Comparison of ENCODE assay signal across 21 cellular contexts in the genomic region with DNA sequence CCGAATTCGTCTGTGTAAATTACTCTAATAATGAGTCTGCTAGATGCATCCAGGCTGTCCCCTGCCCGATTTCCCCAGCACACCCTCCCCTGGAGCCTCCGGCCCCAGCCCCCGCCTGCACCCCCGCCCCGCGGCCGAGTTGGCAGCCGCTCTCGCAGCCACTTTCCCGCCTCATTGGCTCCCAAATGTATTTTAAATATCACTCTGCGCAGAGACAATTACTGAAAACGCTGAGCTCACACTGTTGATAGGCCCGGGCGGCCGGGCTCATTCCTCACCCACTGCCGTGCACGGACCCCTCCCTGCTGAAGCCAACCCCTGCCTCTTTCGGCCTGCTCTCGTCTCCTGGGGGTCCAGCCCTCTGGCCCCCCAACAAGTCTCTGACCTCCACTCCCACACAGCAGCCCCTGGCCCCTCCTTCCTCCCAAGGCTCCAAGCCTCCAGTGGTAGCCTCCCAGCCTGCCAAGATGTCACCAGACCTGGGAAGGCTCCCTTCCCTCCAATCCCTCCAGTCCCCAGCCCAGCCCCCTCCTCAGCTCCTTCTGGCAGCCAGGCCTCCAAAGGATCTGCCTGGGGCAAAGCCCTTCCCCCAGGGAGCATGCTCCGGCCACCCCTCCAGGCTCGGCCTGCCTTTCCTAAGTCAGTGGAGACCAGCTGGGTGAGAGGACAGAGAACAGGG. TPM values are rescaled to one million over a fixed set of nuclear protein-coding genes. Genes with fewer than 3 reads are reported as not detected.
DNase-seq lines count a peak whose midpoint lies in the region; ATAC-seq and TF ChIP-seq lines count a peak whose summit lies in the region.
"Had no signal": no experiment of that assay in that cellular context is flagged by ENCODE, and none has a peak within 500 bp of the region (broad histone marks: within the 10 kb centered on the region; RNA-seq: fewer than 3 reads in every experiment).

No MANE protein-coding gene starts in this region.

- ATAC-seq in WTC11, result peak; percentile 60
- ATAC-seq in GM18909 (IDR thresholded peaks at IDR 0.05; ENCODE audit: poor library complexity, unreplicated experiment), result no peak
- no peak for ATAC-seq in GM19328 (IDR thresholded peaks at IDR 0.05; ENCODE audit: unreplicated experiment)
- ATAC-seq: stimulated activated memory B cell treated with anti-CD40 and anti-IgM and Interleukin-4, amounts not matched to agents 10 μg/mL and 1 μg/mL and 100 μg/mL, for 72 hours had no signal

- CTCF ChIA-PET in WTC11 (lab: Charles Lee), result interaction anchor here (1.0 to 2.2 kb wide), 3 partner anchors 12 to 75 kb away, joined by 4 to 9 read pairs (median 5); no protein-coding TSS in a partner anchor

- no peak overlapping the region for H3K4me3 ChIP-seq in GM23248
- H3K4me3 ChIP-seq: heart right ventricle, pancreas, upper lobe of left lung had no signal

- H3K4me2 ChIP-seq in GM23248 (ENCODE audit: unreplicated experiment), result no peak overlapping the region

- POLR2A ChIA-PET in WTC11 (lab: Charles Lee), result no interaction called here

- H3K4me1 Mint-ChIP-seq in WTC11, result peaks cover 9% of the 10 kb centered on the region
- H3K4me1 Mint-ChIP-seq: activated CD4-positive, alpha-beta T cell treated with anti-CD3 and anti-CD28 coated beads, Interleukin-2, amount 10 ng/mL, durations not matched to agents 24 days and 14 days; stimulated activated memory B cell treated with anti-CD40 and anti-IgM and Interleukin-4, amounts not matched to agents 10 μg/mL and 1 μg/mL and 100 μg/mL, for 72 hours had no signal

- no peak overlapping the region for H3K27ac ChIP-seq in GM23248
- H3K27ac ChIP-seq: heart right ventricle, pancreas, upper lobe of left lung had no signal

- H3K27ac Mint-ChIP-seq in WTC11, result no peak overlapping the region
- H3K27ac Mint-ChIP-seq: activated naive CD8-positive, alpha-beta T cell; stimulated activated memory B cell treated with anti-CD40 and anti-IgM and Interleukin-4, amounts not matched to agents 10 μg/mL and 1 μg/mL and 100 μg/mL, for 72 hours; T-helper 2 cell treated with Interferon-gamma antibody and Interleukin-4, amounts not matched to agents 5 μg/mL and 100 μg/mL, for 36 hours had no signal

- H3K4me1 ChIP-seq in GM23248 (ENCODE audit: insufficient read depth), result no peaks in the 10 kb centered on the region
- H3K4me1 ChIP-seq: pancreas, upper lobe of left lung had no signal

- H3K36me3 ChIP-seq in GM23248 (ENCODE audit: low read depth), result no peaks in the 10 kb centered on the region
- H3K36me3 ChIP-seq: heart right ventricle, pancreas, upper lobe of left lung had no signal

- no peak overlapping the region for H3K4me3 Mint-ChIP-seq in WTC11
- H3K4me3 Mint-ChIP-seq: activated CD4-positive, alpha-beta T cell treated with anti-CD3 and anti-CD28 coated beads, Interleukin-2, amount 10 ng/mL, durations not matched to agents 24 days and 14 days; activated naive CD8-positive, alpha-beta T cell; stimulated activated memory B cell treated with anti-CD40 and anti-IgM and Interleukin-4, amounts not matched to agents 10 μg/mL and 1 μg/mL and 100 μg/mL, for 72 hours; T-helper 2 cell treated with Interferon-gamma antibody and Interleukin-4, amounts not matched to agents 5 μg/mL and 100 μg/mL, for 36 hours had no signal

- no peaks in the 10 kb centered on the region for H3K9me3 ChIP-seq in GM23248 (ENCODE audit: low read depth)
- H3K9me3 ChIP-seq: heart right ventricle, pancreas, upper lobe of left lung had no signal

- WGBS in GM23248 (ENCODE audit: low coverage in 1 of 2, low lambda C conversion rate in 2 of 2, missing lambda C conversion rate in 2 of 2), 2 experiments, result 16 to 20% methylated on average over 14 to 23 of the region's 23 CpGs

- H3K27me3 Mint-ChIP-seq in WTC11 (ENCODE audit: low read depth), result peaks cover 8% of the 10 kb centered on the region

- no peaks in the 10 kb centered on the region for H3K9me2 ChIP-seq in GM23248 (ENCODE audit: insufficient read depth)

- in situ Hi-C loops in GM23248 (cut with MboI), result no loop called here

- no peaks in the 10 kb centered on the region for H3K9me3 Mint-ChIP-seq in WTC11
- H3K9me3 Mint-ChIP-seq: activated CD4-positive, alpha-beta T cell treated with anti-CD3 and anti-CD28 coated beads, Interleukin-2, amount 10 ng/mL, durations not matched to agents 24 days and 14 days; stimulated activated memory B cell treated with anti-CD40 and anti-IgM and Interleukin-4, amounts not matched to agents 10 μg/mL and 1 μg/mL and 100 μg/mL, for 72 hours; T-helper 2 cell treated with Interferon-gamma antibody and Interleukin-4, amounts not matched to agents 5 μg/mL and 100 μg/mL, for 36 hours had no signal

- H4K20me1 ChIP-seq in GM23248 (ENCODE audit: insufficient read depth), result no peaks in the 10 kb centered on the region

- TF ChIP-seq CTCF in WTC11 (IDR thresholded peaks at IDR 0.05), result no peak

- H2AFZ ChIP-seq in GM23248, result no peak overlapping the region

- H3K9ac ChIP-seq in GM23248, result no peak overlapping the region

- peaks cover 44% of the 10 kb centered on the region for H3K27me3 ChIP-seq in GM23248 (replicated peaks; ENCODE audit: insufficient read depth)
- H3K27me3 ChIP-seq: pancreas, upper lobe of left lung had no signal

- DNase-seq in DMS79 (lab: John Stamatoyannopoulos, UW) (peak; percentile 19), NCI-H1436 treated with DMSO at 0.1 percent for 48 hours (lab: John Stamatoyannopoulos, UW) (peak; percentile 51), WTC11 (ENCODE audit: low spot score) (no peak), islet precursor cell (peak; percentile 76), UCSD-AML1 (lab: John Stamatoyannopoulos, UW; ENCODE audit: unreplicated experiment) (no peak), GM23248 (no peak)
- DNase-seq: activated CD4-positive, alpha-beta T cell treated with anti-CD3 and anti-CD28 coated beads, Interleukin-2, amount 10 ng/mL, durations not matched to agents 24 days and 14 days; Calu3; heart right ventricle; NCI-H1048; pancreas; SHP77 treated with DMSO at 0.1 percent for 48 hours; small intestine had no signal

- H3K79me2 ChIP-seq in GM23248 (ENCODE audit: insufficient read depth), result no peaks in the 10 kb centered on the region

- no peaks in the 10 kb centered on the region for H3F3A ChIP-seq in GM23248 (ENCODE audit: insufficient read depth)

- no peaks in the 10 kb centered on the region for H3K36me3 Mint-ChIP-seq in WTC11
- H3K36me3 Mint-ChIP-seq: activated naive CD8-positive, alpha-beta T cell; stimulated activated memory B cell treated with anti-CD40 and anti-IgM and Interleukin-4, amounts not matched to agents 10 μg/mL and 1 μg/mL and 100 μg/mL, for 72 hours had no signal

TF ChIP-seq in WTC11, 78 proteins besides CTCF, POLR2A, EP300 and RAD21 (continues in another document):
- TF ChIP-seq, protein P1, sequence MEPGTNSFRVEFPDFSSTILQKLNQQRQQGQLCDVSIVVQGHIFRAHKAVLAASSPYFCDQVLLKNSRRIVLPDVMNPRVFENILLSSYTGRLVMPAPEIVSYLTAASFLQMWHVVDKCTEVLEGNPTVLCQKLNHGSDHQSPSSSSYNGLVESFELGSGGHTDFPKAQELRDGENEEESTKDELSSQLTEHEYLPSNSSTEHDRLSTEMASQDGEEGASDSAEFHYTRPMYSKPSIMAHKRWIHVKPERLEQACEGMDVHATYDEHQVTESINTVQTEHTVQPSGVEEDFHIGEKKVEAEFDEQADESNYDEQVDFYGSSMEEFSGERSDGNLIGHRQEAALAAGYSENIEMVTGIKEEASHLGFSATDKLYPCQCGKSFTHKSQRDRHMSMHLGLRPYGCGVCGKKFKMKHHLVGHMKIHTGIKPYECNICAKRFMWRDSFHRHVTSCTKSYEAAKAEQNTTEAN (CRISPR knock-in tag; IDR thresholded peaks at IDR 0.05), result no peak
- TF ChIP-seq, protein P2, sequence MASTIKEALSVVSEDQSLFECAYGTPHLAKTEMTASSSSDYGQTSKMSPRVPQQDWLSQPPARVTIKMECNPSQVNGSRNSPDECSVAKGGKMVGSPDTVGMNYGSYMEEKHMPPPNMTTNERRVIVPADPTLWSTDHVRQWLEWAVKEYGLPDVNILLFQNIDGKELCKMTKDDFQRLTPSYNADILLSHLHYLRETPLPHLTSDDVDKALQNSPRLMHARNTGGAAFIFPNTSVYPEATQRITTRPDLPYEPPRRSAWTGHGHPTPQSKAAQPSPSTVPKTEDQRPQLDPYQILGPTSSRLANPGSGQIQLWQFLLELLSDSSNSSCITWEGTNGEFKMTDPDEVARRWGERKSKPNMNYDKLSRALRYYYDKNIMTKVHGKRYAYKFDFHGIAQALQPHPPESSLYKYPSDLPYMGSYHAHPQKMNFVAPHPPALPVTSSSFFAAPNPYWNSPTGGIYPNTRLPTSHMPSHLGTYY (CRISPR knock-in tag; IDR thresholded peaks at IDR 0.05), result no peak
- no peak for TF ChIP-seq NFE2L1 (CRISPR knock-in tag; IDR thresholded peaks at IDR 0.05)
- TF ChIP-seq, protein P3, sequence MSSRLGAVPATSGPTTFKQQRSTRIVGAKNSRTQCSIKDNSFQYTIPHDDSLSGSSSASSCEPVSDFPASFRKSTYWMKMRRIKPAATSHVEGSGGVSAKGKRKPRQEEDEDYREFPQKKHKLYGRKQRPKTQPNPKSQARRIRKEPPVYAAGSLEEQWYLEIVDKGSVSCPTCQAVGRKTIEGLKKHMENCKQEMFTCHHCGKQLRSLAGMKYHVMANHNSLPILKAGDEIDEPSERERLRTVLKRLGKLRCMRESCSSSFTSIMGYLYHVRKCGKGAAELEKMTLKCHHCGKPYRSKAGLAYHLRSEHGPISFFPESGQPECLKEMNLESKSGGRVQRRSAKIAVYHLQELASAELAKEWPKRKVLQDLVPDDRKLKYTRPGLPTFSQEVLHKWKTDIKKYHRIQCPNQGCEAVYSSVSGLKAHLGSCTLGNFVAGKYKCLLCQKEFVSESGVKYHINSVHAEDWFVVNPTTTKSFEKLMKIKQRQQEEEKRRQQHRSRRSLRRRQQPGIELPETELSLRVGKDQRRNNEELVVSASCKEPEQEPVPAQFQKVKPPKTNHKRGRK (CRISPR knock-in tag; IDR thresholded peaks at IDR 0.05; ENCODE audit: borderline replicate concordance), result no peak

RNA-seq across cellular contexts. Expression of a gene that starts 11.0 kb away (rescaled TPM):
- total RNA-seq in WTC11 (2021), result 0.87 TPM in 1 of 3 replicates, not detected in the others
- total RNA-seq in GM23248 (2014; rRNA removed; shearing (Covaris generic)), result not detected in 2 replicates
- not detected in 2 replicates for polyA plus RNA-seq in GM23248 (2016; fragmentation: Nextera tagmentation; extraction: Ambion mirVana)
- total RNA-seq: activated CD4-positive, alpha-beta T cell treated with anti-CD3 and anti-CD28 coated beads, Interleukin-2, amount 10 ng/mL, durations not matched to agents 24 days and 14 days; Calu3; chondrocyte; heart right ventricle; pancreas; upper lobe of left lung had no signal
- polyA plus RNA-seq: esophagus, heart right ventricle, pancreas, small intestine had no signal

RNA-seq across cellular contexts. Expression of a gene that starts 12.3 kb away (rescaled TPM):
- not detected in 3 replicates for total RNA-seq in WTC11 (2021)
- total RNA-seq in GM23248 (2014; rRNA removed; shearing (Covaris generic)), result not detected in 2 replicates
- not detected in 2 replicates for polyA plus RNA-seq in GM23248 (2016; fragmentation: Nextera tagmentation; extraction: Ambion mirVana)
- total RNA-seq: activated CD4-positive, alpha-beta T cell treated with anti-CD3 and anti-CD28 coated beads, Interleukin-2, amount 10 ng/mL, durations not matched to agents 24 days and 14 days; Calu3; chondrocyte; pancreas; upper lobe of left lung had no signal
- polyA plus RNA-seq: pancreas, small intestine had no signal

RNA-seq across cellular contexts. Expression of a gene that starts 27.7 kb away (rescaled TPM):
- total RNA-seq in WTC11 (2021), result 41.3 to 43.7 TPM (median 43.5 TPM) in 3 replicates
- 69.7 and 74.9 TPM in 2 replicates for total RNA-seq in GM23248 (2014; rRNA removed; shearing (Covaris generic))
- polyA plus RNA-seq in GM23248 (2016; fragmentation: Nextera tagmentation; extraction: Ambion mirVana), result 40.7 and 40.9 TPM in 2 replicates

RNA-seq across cellular contexts. Expression of a gene that starts 31.8 kb away (rescaled TPM):
- 0.27 to 0.55 TPM in 2 of 3 replicates, not detected in the other for total RNA-seq in WTC11 (2021)
- not detected in 2 replicates for total RNA-seq in GM23248 (2014; rRNA removed; shearing (Covaris generic))
- polyA plus RNA-seq in GM23248 (2016; fragmentation: Nextera tagmentation; extraction: Ambion mirVana), result not detected in 2 replicates
- total RNA-seq: activated CD4-positive, alpha-beta T cell treated with anti-CD3 and anti-CD28 coated beads, Interleukin-2, amount 10 ng/mL, durations not matched to agents 24 days and 14 days; Calu3; chondrocyte; pancreas; upper lobe of left lung had no signal
- polyA plus RNA-seq: esophagus, pancreas, small intestine had no signal

RNA-seq across cellular contexts. Expression of a gene that starts 32.9 kb away (rescaled TPM):
- total RNA-seq in WTC11 (2021), result 25.0 to 30.7 TPM (median 26.3 TPM) in 3 replicates
- total RNA-seq in GM23248 (2014; rRNA removed; shearing (Covaris generic)), result 120 and 139 TPM in 2 replicates
- polyA plus RNA-seq in GM23248 (2016; fragmentation: Nextera tagmentation; extraction: Ambion mirVana), result 48.0 and 51.3 TPM in 2 replicates

Comparison
In these comparisons a context has a peak if more than half of its experiments do, and no peak if none do; other contexts are left out.
1. DNase-seq: peak in DMS79 (single experiment), NCI-H1436 treated with DMSO at 0.1 percent for 48 hours (single experiment) and islet precursor cell (single experiment); none in WTC11 (single experiment), UCSD-AML1 (single experiment) and GM23248 (single experiment).